Comparison of ENCODE assay signal across 10 cellular contexts in the genomic region with DNA sequence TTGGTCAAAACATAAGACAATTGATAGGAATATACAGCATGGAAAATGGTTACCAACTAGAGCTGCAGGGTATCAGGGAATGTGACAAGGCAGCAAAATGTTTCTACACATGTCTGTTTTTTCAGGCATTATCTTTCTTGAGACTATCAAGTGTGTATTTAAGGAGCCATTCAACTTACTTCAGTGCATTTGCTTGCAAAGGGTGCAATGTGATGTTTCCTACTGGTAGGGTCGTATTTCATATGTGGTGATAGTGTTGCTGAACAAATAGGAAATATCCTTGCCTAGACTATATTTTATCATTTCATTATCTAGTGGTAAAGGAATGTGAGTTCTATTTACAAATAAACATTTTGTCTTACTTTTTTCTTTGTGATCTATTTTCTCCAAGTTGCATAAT. TPM values are rescaled to one million over a fixed set of nuclear protein-coding genes. Genes with fewer than 3 reads are reported as not detected.
DNase-seq lines count a peak whose midpoint lies in the region; ATAC-seq lines count a peak whose summit lies in the region.
"Had no signal": no experiment of that assay in that cellular context is flagged by ENCODE, and none has a peak within 500 bp of the region (broad histone marks: within the 10 kb centered on the region; RNA-seq: fewer than 3 reads in every experiment).

No MANE protein-coding gene starts in this region.

- peak overlapping the region; percentile 94 for H3K27ac Mint-ChIP-seq in stimulated activated memory B cell treated with anti-CD40 and anti-IgM and Interleukin-4, amounts not matched to agents 10 μg/mL and 1 μg/mL and 100 μg/mL, for 72 hours

- peaks cover 20% of the 10 kb centered on the region for H3K36me3 Mint-ChIP-seq in activated T-cell treated with anti-CD3 and anti-CD28 coated beads, Interleukin-2, amount 50 U/mL, for 4 hours (ENCODE audit: insufficient read depth)
- H3K36me3 Mint-ChIP-seq in stimulated activated memory B cell treated with anti-CD40 and anti-IgM and Interleukin-4, amounts not matched to agents 10 μg/mL and 1 μg/mL and 100 μg/mL, for 72 hours: peaks cover 31% of the 10 kb centered on the region

- DNase-seq in activated T-cell treated with anti-CD3 and anti-CD28 coated beads, Interleukin-2, amount 50 U/mL, for 4 hours: no peak
- DNase-seq in activated T-cell treated with anti-CD3 and anti-CD28 coated beads, Interleukin-2, amount 50 U/mL, for 48 hours: no peak
- peak; percentile 22 for DNase-seq in RPMI8226
- DNase-seq in dedifferentiated amniotic fluid mesenchymal stem cell (ENCODE audit: extremely low spot score): peak; percentile 37
- no peak for DNase-seq in sciatic nerve (ENCODE audit: low spot score)
- DNase-seq in pons (ENCODE audit: low spot score): no peak
- DNase-seq: NCI-H2171 had no signal

- H3K9me3 Mint-ChIP-seq in activated T-cell treated with anti-CD3 and anti-CD28 coated beads, Interleukin-2, amount 50 U/mL, for 4 hours: no peaks in the 10 kb centered on the region
- H3K9me3 Mint-ChIP-seq in stimulated activated memory B cell treated with anti-CD40 and anti-IgM and Interleukin-4, amounts not matched to agents 10 μg/mL and 1 μg/mL and 100 μg/mL, for 72 hours: no peaks in the 10 kb centered on the region
- H3K9me3 Mint-ChIP-seq: neural crest cell had no signal

- peaks cover 81% of the 10 kb centered on the region for H3K4me1 Mint-ChIP-seq in activated T-cell treated with anti-CD3 and anti-CD28 coated beads, Interleukin-2, amount 50 U/mL, for 4 hours (ENCODE audit: low read depth)
- peaks cover 83% of the 10 kb centered on the region for H3K4me1 Mint-ChIP-seq in stimulated activated memory B cell treated with anti-CD40 and anti-IgM and Interleukin-4, amounts not matched to agents 10 μg/mL and 1 μg/mL and 100 μg/mL, for 72 hours

- ATAC-seq in activated T-cell treated with anti-CD3 and anti-CD28 coated beads, Interleukin-2, amount 50 U/mL, for 4 hours: no peak
- no peak for ATAC-seq in stimulated activated memory B cell treated with anti-CD40 and anti-IgM and Interleukin-4, amounts not matched to agents 10 μg/mL and 1 μg/mL and 100 μg/mL, for 72 hours
- no peak for ATAC-seq in HG03378 (IDR thresholded peaks at IDR 0.05; ENCODE audit: unreplicated experiment)
- ATAC-seq in sciatic nerve: no peak

- no peaks in the 10 kb centered on the region for H3K27me3 Mint-ChIP-seq in activated T-cell treated with anti-CD3 and anti-CD28 coated beads, Interleukin-2, amount 50 U/mL, for 4 hours (ENCODE audit: low read depth)
- H3K27me3 Mint-ChIP-seq in stimulated activated memory B cell treated with anti-CD40 and anti-IgM and Interleukin-4, amounts not matched to agents 10 μg/mL and 1 μg/mL and 100 μg/mL, for 72 hours: no peaks in the 10 kb centered on the region

- intact Hi-C loops in sciatic nerve (cut with DNase I): no loop called here

- peak overlapping the region; percentile 17 for H3K4me3 Mint-ChIP-seq in activated T-cell treated with anti-CD3 and anti-CD28 coated beads, Interleukin-2, amount 50 U/mL, for 4 hours
- no peak overlapping the region for H3K4me3 Mint-ChIP-seq in stimulated activated memory B cell treated with anti-CD40 and anti-IgM and Interleukin-4, amounts not matched to agents 10 μg/mL and 1 μg/mL and 100 μg/mL, for 72 hours

RNA-seq across cellular contexts. Expression of a gene that starts 42.4 kb away (rescaled TPM):
- total RNA-seq in activated T-cell treated with anti-CD3 and anti-CD28 coated beads, Interleukin-2, amount 50 U/mL, for 4 hours: 100 to 1,000 TPM; 181 to 243 (median 224) TPM
- 62.8 TPM for total RNA-seq in sciatic nerve
- total RNA-seq: neural crest cell had no signal

Comparison
In these comparisons a context has a peak if more than half of its experiments do, and no peak if none do; other contexts are left out.
1. DNase-seq: peak in RPMI8226 (single experiment) and dedifferentiated amniotic fluid mesenchymal stem cell (single experiment); none in activated T-cell treated with anti-CD3 and anti-CD28 coated beads, Interleukin-2, amount 50 U/mL, for 4 hours (single experiment), activated T-cell treated with anti-CD3 and anti-CD28 coated beads, Interleukin-2, amount 50 U/mL, for 48 hours (0 of 2), sciatic nerve (single experiment) and pons (single experiment).